Comparison of ENCODE assay signal across 8 cellular contexts in genomic region chr16:87863327-87863635, GRCh38. TPM values are rescaled to one million over a fixed set of nuclear protein-coding genes. Genes with fewer than 3 reads are reported as not detected.
A peak's percentile ranks its signal among the peaks of the same experiment; 100 is the strongest.
DNase-seq lines count a peak whose midpoint lies in the region; ATAC-seq and TF ChIP-seq lines count a peak whose summit lies in the region.
"Not testable (repeated sequence)": the region's sequence is repeated elsewhere in the genome, so short reads cannot be mapped to it uniquely, and the experiment has no call there.

No MANE protein-coding gene starts in this region.

- H3K9me3 Mint-ChIP-seq in CD4-positive, CD25-positive, alpha-beta regulatory T cell; activated CD4-positive, alpha-beta T cell treated with anti-CD3 and anti-CD28 coated beads for 36 hours (ENCODE audit: low read depth); activated naive CD4-positive, alpha-beta T cell treated with anti-CD3 and anti-CD28 coated beads for 36 hours; neural crest cell; stimulated activated naive CD8-positive, alpha-beta T cell treated with anti-CD3 and anti-CD28 coated beads, Interleukin-15, Interleukin-2, amounts not matched to agents 100 ng/mL and 50 ng/mL, for 24 hours: not testable (repeated sequence)

- POLR2A ChIA-PET in activated CD4-positive, alpha-beta T cell treated with anti-CD3 and anti-CD28 coated beads for 36 hours (lab: Charles Lee), result not testable (repeated sequence)

- intact Hi-C loops in activated CD4-positive, alpha-beta T cell treated with anti-CD3 and anti-CD28 coated beads for 36 hours (cut with DNase I, micrococcal nuclease); activated naive CD4-positive, alpha-beta T cell treated with anti-CD3 and anti-CD28 coated beads for 36 hours (cut with micrococcal nuclease); dorsolateral prefrontal cortex (cut with DNase I); Right ventricle myocardium superior (cut with DNase I): not testable (repeated sequence)

- not testable (repeated sequence) for H3K9me2 ChIP-seq in Karpas-422 (replicated peaks; ENCODE audit: insufficient read depth, low read length)

- not testable (repeated sequence) for H3K9me3 ChIP-seq in CD4-positive, CD25-positive, alpha-beta regulatory T cell (ENCODE audit: control insufficient read depth in 2 of 2, low read length in 2 of 2); Karpas-422 (ENCODE audit: low read length)

- CTCF ChIA-PET in activated CD4-positive, alpha-beta T cell treated with anti-CD3 and anti-CD28 coated beads for 36 hours (lab: Charles Lee), result interaction anchor here (1.1 kb wide), 1 partner anchor 10 kb away, joined by 3 read pairs; no protein-coding TSS in a partner anchor
- CTCF ChIA-PET in activated naive CD4-positive, alpha-beta T cell treated with anti-CD3 and anti-CD28 coated beads for 36 hours (lab: Charles Lee), result interaction anchor here (5.3 kb wide), 1 partner anchor 12 kb away, joined by 55 read pairs; no protein-coding TSS in a partner anchor

- H3K36me3 Mint-ChIP-seq in CD4-positive, CD25-positive, alpha-beta regulatory T cell, result peaks cover 11% of the 10 kb centered on the region
- H3K36me3 Mint-ChIP-seq in activated CD4-positive, alpha-beta T cell treated with anti-CD3 and anti-CD28 coated beads for 36 hours (ENCODE audit: low read depth), result peaks cover 86% of the 10 kb centered on the region
- peaks cover 78% of the 10 kb centered on the region for H3K36me3 Mint-ChIP-seq in activated naive CD4-positive, alpha-beta T cell treated with anti-CD3 and anti-CD28 coated beads for 36 hours (ENCODE audit: low read depth)
- not testable (repeated sequence) for H3K36me3 Mint-ChIP-seq in neural crest cell (ENCODE audit: low read depth)
- H3K36me3 Mint-ChIP-seq in stimulated activated naive CD8-positive, alpha-beta T cell treated with anti-CD3 and anti-CD28 coated beads, Interleukin-15, Interleukin-2, amounts not matched to agents 100 ng/mL and 50 ng/mL, for 24 hours (ENCODE audit: low read depth), result peaks cover 78% of the 10 kb centered on the region

- H3K27me3 ChIP-seq in CD4-positive, CD25-positive, alpha-beta regulatory T cell (ENCODE audit: control insufficient read depth, insufficient read depth, low read length); Karpas-422 (ENCODE audit: low read length); dorsolateral prefrontal cortex: not testable (repeated sequence)

- TF ChIP-seq CTCF in dorsolateral prefrontal cortex (IDR thresholded peaks at IDR 0.05 in 54 of 56, conservative IDR thresholded peaks at IDR 0.05 in 2 of 56; ENCODE audit: low read depth in 1 of 56, partially characterized antibody in 56 of 56); neural crest cell (conservative IDR thresholded peaks at IDR 0.05): not testable (repeated sequence)

- H3K36me3 ChIP-seq in CD4-positive, CD25-positive, alpha-beta regulatory T cell (ENCODE audit: control insufficient read depth, insufficient read depth, low read length), result not testable (repeated sequence)
- peaks cover 50% of the 10 kb centered on the region for H3K36me3 ChIP-seq in Karpas-422 (ENCODE audit: insufficient read depth, low read length)

- H3K4me3 Mint-ChIP-seq in CD4-positive, CD25-positive, alpha-beta regulatory T cell, result peak overlapping the region in 3 of 4 donors; percentile 26 to 77 (median 39)
- H3K4me3 Mint-ChIP-seq in activated CD4-positive, alpha-beta T cell treated with anti-CD3 and anti-CD28 coated beads for 36 hours, result peak overlapping the region; percentile 99
- peak overlapping the region; percentile 45 for H3K4me3 Mint-ChIP-seq in activated naive CD4-positive, alpha-beta T cell treated with anti-CD3 and anti-CD28 coated beads for 36 hours
- not testable (repeated sequence) for H3K4me3 Mint-ChIP-seq in neural crest cell
- H3K4me3 Mint-ChIP-seq in stimulated activated naive CD8-positive, alpha-beta T cell treated with anti-CD3 and anti-CD28 coated beads, Interleukin-15, Interleukin-2, amounts not matched to agents 100 ng/mL and 50 ng/mL, for 24 hours, result peak overlapping the region; percentile 74

- ATAC-seq in CD4-positive, CD25-positive, alpha-beta regulatory T cell (ENCODE audit: low read depth in 2 of 2); activated CD4-positive, alpha-beta T cell treated with anti-CD3 and anti-CD28 coated beads for 36 hours: not testable (repeated sequence)
- peak; percentile 61 for ATAC-seq in Right ventricle myocardium superior (ENCODE audit: poor library complexity)

- peak overlapping the region in 2 of 3 donors; percentile 42 to 48 for H3K27ac Mint-ChIP-seq in CD4-positive, CD25-positive, alpha-beta regulatory T cell
- not testable (repeated sequence) for H3K27ac Mint-ChIP-seq in activated CD4-positive, alpha-beta T cell treated with anti-CD3 and anti-CD28 coated beads for 36 hours
- H3K27ac Mint-ChIP-seq in activated naive CD4-positive, alpha-beta T cell treated with anti-CD3 and anti-CD28 coated beads for 36 hours, result peak overlapping the region; percentile 8
- H3K27ac Mint-ChIP-seq in neural crest cell (ENCODE audit: unreplicated experiment), result peak overlapping the region; percentile 14
- H3K27ac Mint-ChIP-seq in stimulated activated naive CD8-positive, alpha-beta T cell treated with anti-CD3 and anti-CD28 coated beads, Interleukin-15, Interleukin-2, amounts not matched to agents 100 ng/mL and 50 ng/mL, for 24 hours, result peak overlapping the region; percentile 82

- peak overlapping the region; percentile 26 for H3K4me3 ChIP-seq in CD4-positive, CD25-positive, alpha-beta regulatory T cell (ENCODE audit: low read depth, low read length)
- H3K4me3 ChIP-seq in Karpas-422 (ENCODE audit: low read length) (peak overlapping the region; percentile 41; the same call in 1 of the 2 replicates), dorsolateral prefrontal cortex (peak overlapping the region in 49 of 59 donors; percentile 1 to 78 (median 61))

- peaks cover 94% of the 10 kb centered on the region for H3K79me2 ChIP-seq in Karpas-422 (ENCODE audit: low read length)

- H3K9ac ChIP-seq in Karpas-422 (ENCODE audit: low read length), result not testable (repeated sequence)

- not testable (repeated sequence) for DNase-seq in CD4-positive, CD25-positive, alpha-beta regulatory T cell; Karpas-422; activated CD4-positive, alpha-beta T cell treated with anti-CD3 and anti-CD28 coated beads for 36 hours; activated naive CD4-positive, alpha-beta T cell treated with anti-CD3 and anti-CD28 coated beads for 36 hours; dorsolateral prefrontal cortex; Right ventricle myocardium superior; neural crest cell (ENCODE audit: low read depth, low spot score)

- not testable (repeated sequence) for H3K27me3 Mint-ChIP-seq in CD4-positive, CD25-positive, alpha-beta regulatory T cell; activated CD4-positive, alpha-beta T cell treated with anti-CD3 and anti-CD28 coated beads for 36 hours; activated naive CD4-positive, alpha-beta T cell treated with anti-CD3 and anti-CD28 coated beads for 36 hours (ENCODE audit: low read depth); stimulated activated naive CD8-positive, alpha-beta T cell treated with anti-CD3 and anti-CD28 coated beads, Interleukin-15, Interleukin-2, amounts not matched to agents 100 ng/mL and 50 ng/mL, for 24 hours
- H3K27me3 Mint-ChIP-seq in neural crest cell (ENCODE audit: low read depth), result peaks cover 17% of the 10 kb centered on the region

- H3K4me1 ChIP-seq in CD4-positive, CD25-positive, alpha-beta regulatory T cell (ENCODE audit: control insufficient read depth, insufficient read depth, low read length, poor library complexity, severe bottlenecking), result peaks cover 50% of the 10 kb centered on the region
- peaks cover 84% of the 10 kb centered on the region for H3K4me1 ChIP-seq in Karpas-422 (ENCODE audit: low read length)

- H3K4me2 ChIP-seq in Karpas-422 (ENCODE audit: low read depth, low read length, poor library complexity, severe bottlenecking), result peak overlapping the region; percentile 56

- H2AFZ ChIP-seq in Karpas-422 (ENCODE audit: low read length), result not testable (repeated sequence)

- H3K4me1 Mint-ChIP-seq in CD4-positive, CD25-positive, alpha-beta regulatory T cell, result peaks cover 0 to 72% (median 31%) of the 10 kb centered on the region in 4 donors
- peaks cover 59% of the 10 kb centered on the region for H3K4me1 Mint-ChIP-seq in activated CD4-positive, alpha-beta T cell treated with anti-CD3 and anti-CD28 coated beads for 36 hours
- peaks cover 66% of the 10 kb centered on the region for H3K4me1 Mint-ChIP-seq in activated naive CD4-positive, alpha-beta T cell treated with anti-CD3 and anti-CD28 coated beads for 36 hours (ENCODE audit: low read depth)
- peaks cover 35% of the 10 kb centered on the region for H3K4me1 Mint-ChIP-seq in neural crest cell
- H3K4me1 Mint-ChIP-seq in stimulated activated naive CD8-positive, alpha-beta T cell treated with anti-CD3 and anti-CD28 coated beads, Interleukin-15, Interleukin-2, amounts not matched to agents 100 ng/mL and 50 ng/mL, for 24 hours (ENCODE audit: low read depth), result peaks cover 69% of the 10 kb centered on the region

- not testable (repeated sequence) for H3K27ac ChIP-seq in CD4-positive, CD25-positive, alpha-beta regulatory T cell (ENCODE audit: insufficient read depth, low read length, poor library complexity, severe bottlenecking)
- H3K27ac ChIP-seq in Karpas-422 (ENCODE audit: low read length) (0 out of 2 replicates have a peak overlapping the region, but pooled peaks have one; percentile 53), dorsolateral prefrontal cortex (peak overlapping the region in 43 of 59 donors; percentile 12 to 78 (median 53))

- peaks cover 82% of the 10 kb centered on the region for H4K20me1 ChIP-seq in Karpas-422 (ENCODE audit: insufficient read depth, low read depth, low read length)

RNA-seq across cellular contexts. Expression of gene SLC7A5, which starts 6.0 kb away (rescaled TPM):
- 111 TPM for total RNA-seq in CD4-positive, CD25-positive, alpha-beta regulatory T cell
- polyA plus RNA-seq in CD4-positive, CD25-positive, alpha-beta regulatory T cell, result 10 to 100 TPM; 10.3 to 13.3 (median 11.9) TPM
- 163 and 177 TPM in 2 replicates for total RNA-seq in Karpas-422 (2014; rRNA removed; shearing (Covaris generic); ENCODE audit: low replicate concordance)
- total RNA-seq in activated CD4-positive, alpha-beta T cell treated with anti-CD3 and anti-CD28 coated beads for 36 hours, result 100 to 1,000 TPM; 337 to 354 TPM
- 100 to 1,000 TPM; 343 to 346 TPM for total RNA-seq in activated naive CD4-positive, alpha-beta T cell treated with anti-CD3 and anti-CD28 coated beads for 36 hours
- total RNA-seq in dorsolateral prefrontal cortex (100 to 1,000 TPM in 16 of 120 experiments, 10 to 100 TPM in 104; 37.8 to 157 (median 74.3) TPM), Right ventricle myocardium superior (3.9 TPM), neural crest cell (40.5 and 41.6 TPM in 2 replicates)
